In genomic region chr1:44531785-44532566, GRCh38 we compare ENCODE assay signal across 1 cellular context.
A peak's percentile ranks its signal among the peaks of the same experiment; 100 is the strongest.
TF ChIP-seq lines count a peak whose summit lies in the region.

No MANE protein-coding gene starts in this region.

TF ChIP-seq in K562, 482 proteins besides CTCF, POLR2A, EP300 and RAD21 (continued from another document and continues in another):
- TF ChIP-seq ARID4B (CRISPR knock-in tag; IDR thresholded peaks at IDR 0.05) (0 out of 2 replicates have a peak, but pooled peaks have one; percentile 42), TEAD1 (CRISPR knock-in tag; IDR thresholded peaks at IDR 0.05) (peak in 1 of 2 experiments; percentile 37; a peak in 1 of 4 replicates), GATAD2A (IDR thresholded peaks at IDR 0.05) (0 out of 2 replicates have a peak, but pooled peaks have one; percentile 66), FOXJ3 (CRISPR knock-in tag; IDR thresholded peaks at IDR 0.05) (no peak), KDM1A (IDR thresholded peaks at IDR 0.05) (peak; percentile 49 to 66), NCOR1 (IDR thresholded peaks at IDR 0.05) (peak; percentile 79), MAFK (IDR thresholded peaks at IDR 0.05; ENCODE audit: low read length) (peak; percentile 98), RHOXF2B (CRISPR knock-in tag; conservative IDR thresholded peaks at IDR 0.05) (no peak), FOSL1 (tag; conservative IDR thresholded peaks at IDR 0.05) (peak; percentile 100), KLF13 (tag; IDR thresholded peaks at IDR 0.05; ENCODE audit: borderline replicate concordance, low read depth) (peak; percentile 40; the same call in 1 of the 2 replicates), SUPT5H (IDR thresholded peaks at IDR 0.05) (no peak), DACH1 (IDR thresholded peaks at IDR 0.05; ENCODE audit: partially characterized antibody) (peak; percentile 95), SMAD3 (CRISPR knock-in tag; conservative IDR thresholded peaks at IDR 0.05) (0 out of 2 replicates have a peak, but pooled peaks have one; percentile 15), SMAD1 (IDR thresholded peaks at IDR 0.05; ENCODE audit: low read depth, low read length, partially characterized antibody) (no peak), HDAC3 (IDR thresholded peaks at IDR 0.05; ENCODE audit: borderline replicate concordance, partially characterized antibody) (peak; percentile 71), ZNF253 (CRISPR knock-in tag; conservative IDR thresholded peaks at IDR 0.05) (no peak), ZKSCAN8 (CRISPR knock-in tag; IDR thresholded peaks at IDR 0.05) (peak; percentile 45; the same call in 1 of the 2 replicates), FOXP1 (CRISPR knock-in tag; IDR thresholded peaks at IDR 0.05) (no peak), AFF1 (IDR thresholded peaks at IDR 0.05; ENCODE audit: low read depth in 1 of 2, partially characterized antibody in 2 of 2) (peak; percentile 42), SMAD4 (CRISPR knock-in tag; conservative IDR thresholded peaks at IDR 0.05) (peak; percentile 77), RBM25 (IDR thresholded peaks at IDR 0.05; ENCODE audit: low read depth, low read length, severe bottlenecking) (peak; percentile 37), MCM7 (IDR thresholded peaks at IDR 0.05) (peak in 1 of 2 experiments; percentile 23; a peak in 1 of 4 replicates), HDAC1 (IDR thresholded peaks at IDR 0.05) (peak in 1 of 2 experiments; percentile 71; a peak in 2 of 4 replicates), CBX3 (IDR thresholded peaks at IDR 0.05; ENCODE audit: borderline replicate concordance in 1 of 2, low read length in 2 of 2) (peak in 1 of 2 experiments; percentile 93; a peak in 2 of 3 replicates), PML (IDR thresholded peaks at IDR 0.05; ENCODE audit: low read length) (0 out of 2 replicates have a peak, but pooled peaks have one; percentile 38), KAT8 (IDR thresholded peaks at IDR 0.05; ENCODE audit: low read depth) (no peak), ZNF644 (tag; IDR thresholded peaks at IDR 0.05; ENCODE audit: low read depth) (0 out of 2 replicates have a peak, but pooled peaks have one; percentile 60), PBX2 (CRISPR knock-in tag; IDR thresholded peaks at IDR 0.05; ENCODE audit: low read depth) (no peak), PBX2 (tag; conservative IDR thresholded peaks at IDR 0.05; ENCODE audit: low read depth) (peak; percentile 92), ZNF143 (CRISPR knock-in tag; IDR thresholded peaks at IDR 0.05) (no peak), FOXJ2 (tag; IDR thresholded peaks at IDR 0.05) (peak; percentile 85), TAL1 (IDR thresholded peaks at IDR 0.05) (peak; percentile 69), NCOA1 (IDR thresholded peaks at IDR 0.05; ENCODE audit: low read depth) (peak; percentile 70; the same call in 1 of the 2 replicates)
- TF ChIP-seq, protein P1, sequence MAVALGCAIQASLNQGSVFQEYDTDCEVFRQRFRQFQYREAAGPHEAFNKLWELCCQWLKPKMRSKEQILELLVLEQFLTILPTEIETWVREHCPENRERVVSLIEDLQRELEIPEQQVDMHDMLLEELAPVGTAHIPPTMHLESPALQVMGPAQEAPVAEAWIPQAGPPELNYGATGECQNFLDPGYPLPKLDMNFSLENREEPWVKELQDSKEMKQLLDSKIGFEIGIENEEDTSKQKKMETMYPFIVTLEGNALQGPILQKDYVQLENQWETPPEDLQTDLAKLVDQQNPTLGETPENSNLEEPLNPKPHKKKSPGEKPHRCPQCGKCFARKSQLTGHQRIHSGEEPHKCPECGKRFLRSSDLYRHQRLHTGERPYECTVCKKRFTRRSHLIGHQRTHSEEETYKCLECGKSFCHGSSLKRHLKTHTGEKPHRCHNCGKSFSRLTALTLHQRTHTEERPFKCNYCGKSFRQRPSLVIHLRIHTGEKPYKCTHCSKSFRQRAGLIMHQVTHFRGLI (CRISPR knock-in tag; IDR thresholded peaks at IDR 0.05): 0 out of 2 replicates have a peak, but pooled peaks have one; percentile 8
- TF ChIP-seq, protein P2, sequence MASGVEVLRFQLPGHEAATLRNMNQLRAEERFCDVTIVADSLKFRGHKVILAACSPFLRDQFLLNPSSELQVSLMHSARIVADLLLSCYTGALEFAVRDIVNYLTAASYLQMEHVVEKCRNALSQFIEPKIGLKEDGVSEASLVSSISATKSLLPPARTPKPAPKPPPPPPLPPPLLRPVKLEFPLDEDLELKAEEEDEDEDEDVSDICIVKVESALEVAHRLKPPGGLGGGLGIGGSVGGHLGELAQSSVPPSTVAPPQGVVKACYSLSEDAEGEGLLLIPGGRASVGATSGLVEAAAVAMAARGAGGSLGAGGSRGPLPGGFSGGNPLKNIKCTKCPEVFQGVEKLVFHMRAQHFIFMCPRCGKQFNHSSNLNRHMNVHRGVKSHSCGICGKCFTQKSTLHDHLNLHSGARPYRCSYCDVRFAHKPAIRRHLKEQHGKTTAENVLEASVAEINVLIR (CRISPR knock-in tag; IDR thresholded peaks at IDR 0.05): no peak
- TF ChIP-seq, protein P3, sequence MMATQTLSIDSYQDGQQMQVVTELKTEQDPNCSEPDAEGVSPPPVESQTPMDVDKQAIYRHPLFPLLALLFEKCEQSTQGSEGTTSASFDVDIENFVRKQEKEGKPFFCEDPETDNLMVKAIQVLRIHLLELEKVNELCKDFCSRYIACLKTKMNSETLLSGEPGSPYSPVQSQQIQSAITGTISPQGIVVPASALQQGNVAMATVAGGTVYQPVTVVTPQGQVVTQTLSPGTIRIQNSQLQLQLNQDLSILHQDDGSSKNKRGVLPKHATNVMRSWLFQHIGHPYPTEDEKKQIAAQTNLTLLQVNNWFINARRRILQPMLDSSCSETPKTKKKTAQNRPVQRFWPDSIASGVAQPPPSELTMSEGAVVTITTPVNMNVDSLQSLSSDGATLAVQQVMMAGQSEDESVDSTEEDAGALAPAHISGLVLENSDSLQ (IDR thresholded peaks at IDR 0.05): peak; percentile 75
- TF ChIP-seq, protein P4, sequence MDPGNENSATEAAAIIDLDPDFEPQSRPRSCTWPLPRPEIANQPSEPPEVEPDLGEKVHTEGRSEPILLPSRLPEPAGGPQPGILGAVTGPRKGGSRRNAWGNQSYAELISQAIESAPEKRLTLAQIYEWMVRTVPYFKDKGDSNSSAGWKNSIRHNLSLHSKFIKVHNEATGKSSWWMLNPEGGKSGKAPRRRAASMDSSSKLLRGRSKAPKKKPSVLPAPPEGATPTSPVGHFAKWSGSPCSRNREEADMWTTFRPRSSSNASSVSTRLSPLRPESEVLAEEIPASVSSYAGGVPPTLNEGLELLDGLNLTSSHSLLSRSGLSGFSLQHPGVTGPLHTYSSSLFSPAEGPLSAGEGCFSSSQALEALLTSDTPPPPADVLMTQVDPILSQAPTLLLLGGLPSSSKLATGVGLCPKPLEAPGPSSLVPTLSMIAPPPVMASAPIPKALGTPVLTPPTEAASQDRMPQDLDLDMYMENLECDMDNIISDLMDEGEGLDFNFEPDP (CRISPR knock-in tag; IDR thresholded peaks at IDR 0.05): no peak
- TF ChIP-seq, protein P5, sequence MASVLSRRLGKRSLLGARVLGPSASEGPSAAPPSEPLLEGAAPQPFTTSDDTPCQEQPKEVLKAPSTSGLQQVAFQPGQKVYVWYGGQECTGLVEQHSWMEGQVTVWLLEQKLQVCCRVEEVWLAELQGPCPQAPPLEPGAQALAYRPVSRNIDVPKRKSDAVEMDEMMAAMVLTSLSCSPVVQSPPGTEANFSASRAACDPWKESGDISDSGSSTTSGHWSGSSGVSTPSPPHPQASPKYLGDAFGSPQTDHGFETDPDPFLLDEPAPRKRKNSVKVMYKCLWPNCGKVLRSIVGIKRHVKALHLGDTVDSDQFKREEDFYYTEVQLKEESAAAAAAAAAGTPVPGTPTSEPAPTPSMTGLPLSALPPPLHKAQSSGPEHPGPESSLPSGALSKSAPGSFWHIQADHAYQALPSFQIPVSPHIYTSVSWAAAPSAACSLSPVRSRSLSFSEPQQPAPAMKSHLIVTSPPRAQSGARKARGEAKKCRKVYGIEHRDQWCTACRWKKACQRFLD (CRISPR knock-in tag; IDR thresholded peaks at IDR 0.05): no peak
- TF ChIP-seq, protein P6, sequence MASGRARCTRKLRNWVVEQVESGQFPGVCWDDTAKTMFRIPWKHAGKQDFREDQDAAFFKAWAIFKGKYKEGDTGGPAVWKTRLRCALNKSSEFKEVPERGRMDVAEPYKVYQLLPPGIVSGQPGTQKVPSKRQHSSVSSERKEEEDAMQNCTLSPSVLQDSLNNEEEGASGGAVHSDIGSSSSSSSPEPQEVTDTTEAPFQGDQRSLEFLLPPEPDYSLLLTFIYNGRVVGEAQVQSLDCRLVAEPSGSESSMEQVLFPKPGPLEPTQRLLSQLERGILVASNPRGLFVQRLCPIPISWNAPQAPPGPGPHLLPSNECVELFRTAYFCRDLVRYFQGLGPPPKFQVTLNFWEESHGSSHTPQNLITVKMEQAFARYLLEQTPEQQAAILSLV (tag; IDR thresholded peaks at IDR 0.05): no peak
